13 cellular contexts compared by ENCODE assay signal in genomic region chr12:113058553-113058952, GRCh38.
"Had no signal": no experiment of that assay in that cellular context is flagged by ENCODE, and none has a peak within 500 bp of the region (broad histone marks: within the 10 kb centered on the region; RNA-seq: fewer than 3 reads in every experiment).

No MANE protein-coding gene starts in this region.

- H3K9me3 Mint-ChIP-seq: activated CD4-positive, alpha-beta T cell treated with anti-CD3 and anti-CD28 coated beads, Interleukin-2, amount 10 ng/mL, durations not matched to agents 24 days and 14 days; activated naive CD8-positive, alpha-beta T cell treated with anti-CD3 and anti-CD28 coated beads for 36 hours; dendritic cell treated with granulocyte-macrophage colony-stimulating factor and Interleukin-4, amounts not matched to agents 40 ng/mL and 50 ng/mL, for 4 days; naive thymus-derived CD8-positive, alpha-beta T cell; T-cell had no signal

- H3K27me3 Mint-ChIP-seq: activated naive CD8-positive, alpha-beta T cell treated with anti-CD3 and anti-CD28 coated beads for 36 hours; T-cell had no signal

- H3K27ac Mint-ChIP-seq: activated CD4-positive, alpha-beta T cell treated with anti-CD3 and anti-CD28 coated beads, Interleukin-2, amount 10 ng/mL, durations not matched to agents 24 days and 14 days; activated naive CD8-positive, alpha-beta T cell treated with anti-CD3 and anti-CD28 coated beads for 36 hours; dendritic cell treated with granulocyte-macrophage colony-stimulating factor and Interleukin-4, amounts not matched to agents 40 ng/mL and 50 ng/mL, for 4 days had no signal

- H3K27ac ChIP-seq: ovary, stomach, thoracic aorta, WERI-Rb-1 had no signal

- DNase-seq: activated CD4-positive, alpha-beta T cell treated with anti-CD3 and anti-CD28 coated beads, Interleukin-2, amount 10 ng/mL, durations not matched to agents 24 days and 14 days; activated naive CD8-positive, alpha-beta T cell treated with anti-CD3 and anti-CD28 coated beads for 36 hours; cerebellar nuclear complex; left cardiac atrium; naive thymus-derived CD8-positive, alpha-beta T cell; ovary; stimulated activated CD4-positive, alpha-beta T cell treated with anti-CD3 and anti-CD28 coated beads, Interleukin-4, amount 100 ng/mL, for 1 hour; stomach; T-cell; T1000; WERI-Rb-1 had no signal

- H3K27me3 ChIP-seq: ovary had no signal

- H3K9me3 ChIP-seq: ovary, stomach, thoracic aorta had no signal

- H3K4me1 Mint-ChIP-seq: activated CD4-positive, alpha-beta T cell treated with anti-CD3 and anti-CD28 coated beads, Interleukin-2, amount 10 ng/mL, durations not matched to agents 24 days and 14 days had no signal

- H3K4me3 ChIP-seq: ovary, stomach, thoracic aorta had no signal

- H3K36me3 ChIP-seq: ovary, stomach, thoracic aorta had no signal

- ATAC-seq: left cardiac atrium; naive thymus-derived CD8-positive, alpha-beta T cell; T-cell had no signal

- H3K4me3 Mint-ChIP-seq: activated CD4-positive, alpha-beta T cell treated with anti-CD3 and anti-CD28 coated beads, Interleukin-2, amount 10 ng/mL, durations not matched to agents 24 days and 14 days; activated naive CD8-positive, alpha-beta T cell treated with anti-CD3 and anti-CD28 coated beads for 36 hours; dendritic cell treated with granulocyte-macrophage colony-stimulating factor and Interleukin-4, amounts not matched to agents 40 ng/mL and 50 ng/mL, for 4 days had no signal

- H3K36me3 Mint-ChIP-seq: activated naive CD8-positive, alpha-beta T cell treated with anti-CD3 and anti-CD28 coated beads for 36 hours; T-cell had no signal
